9 cellular contexts compared by ENCODE assay signal in the genomic region with DNA sequence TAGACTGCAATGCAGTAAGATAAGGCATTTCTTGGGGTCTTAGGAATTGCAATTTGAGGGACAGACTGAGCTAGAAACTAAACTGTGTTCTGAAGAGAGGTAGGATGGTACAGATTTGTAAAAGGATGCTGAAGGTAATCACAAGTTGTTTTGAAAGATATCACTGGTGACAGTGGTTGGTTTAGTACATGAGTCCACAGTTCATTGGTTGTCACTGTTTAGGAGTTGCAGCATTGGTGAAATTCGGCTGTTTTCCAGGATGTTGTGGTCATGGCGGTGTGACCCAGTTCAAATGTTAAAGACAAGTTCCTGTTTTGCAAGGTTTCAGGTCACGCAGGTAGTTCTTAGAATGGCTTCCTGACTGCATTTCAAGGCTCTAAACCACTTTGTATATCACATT.
DNase-seq lines count a peak whose midpoint lies in the region; ATAC-seq and TF ChIP-seq lines count a peak whose summit lies in the region.
"Had no signal": no experiment of that assay in that cellular context is flagged by ENCODE, and none has a peak within 500 bp of the region (broad histone marks: within the 10 kb centered on the region; RNA-seq: fewer than 3 reads in every experiment).

No MANE protein-coding gene starts in this region.

- H3K4me3 Mint-ChIP-seq in natural killer cell, result peak overlapping the region; percentile 68

- intact Hi-C loops in natural killer cell (cut with micrococcal nuclease), result loop anchor here (10.0 kb wide), 1 partner anchor 116 kb away; no protein-coding TSS in a partner anchor

- peaks cover 40 to 50% of the 10 kb centered on the region in 2 donors for H3K4me1 Mint-ChIP-seq in natural killer cell

- H3K36me3 Mint-ChIP-seq in natural killer cell, result peaks cover 9% of the 10 kb centered on the region

- peak; percentile 55 to 62 for DNase-seq in activated CD4-positive, alpha-beta T cell treated with anti-CD3 and anti-CD28 coated beads, Interleukin-2, amount 50 U/mL, for 48 hours
- DNase-seq in natural killer cell (peak; percentile 44), SIG-M5 (lab: John Stamatoyannopoulos, UW) (no peak), glomerular visceral epithelial cell (ENCODE audit: extremely low spot score) (no peak), pons (ENCODE audit: low spot score) (no peak), AML-193 (lab: John Stamatoyannopoulos, UW) (no peak)

- H3K27me3 Mint-ChIP-seq in natural killer cell (ENCODE audit: low read depth in 2 of 2), result no peaks in the 10 kb centered on the region

- no peak for TF ChIP-seq CTCF in natural killer cell (IDR thresholded peaks at IDR 0.05)

- ATAC-seq in GM19452 (IDR thresholded peaks at IDR 0.05; ENCODE audit: unreplicated experiment) (peak; percentile 99), HG03378 (IDR thresholded peaks at IDR 0.05; ENCODE audit: unreplicated experiment) (peak; percentile 99), natural killer cell (peak; percentile 86 to 95 (median 86))
- ATAC-seq: Panc1 had no signal

- peaks cover 3 to 4% of the 10 kb centered on the region in 2 donors for H3K9me3 Mint-ChIP-seq in natural killer cell

- H3K27ac Mint-ChIP-seq in natural killer cell, result peak overlapping the region; percentile 88

Comparison
In these comparisons a context has a peak if more than half of its experiments do, and no peak if none do; other contexts are left out.
1. DNase-seq: peak in activated CD4-positive, alpha-beta T cell treated with anti-CD3 and anti-CD28 coated beads, Interleukin-2, amount 50 U/mL, for 48 hours (2 of 2) and natural killer cell (single experiment); none in SIG-M5 (single experiment), glomerular visceral epithelial cell (single experiment), pons (single experiment) and AML-193 (0 of 2).
2. Peak in every context shown above with its lines, with median percentiles within 50 percentile points of each other: ATAC-seq.